In the genomic region with DNA sequence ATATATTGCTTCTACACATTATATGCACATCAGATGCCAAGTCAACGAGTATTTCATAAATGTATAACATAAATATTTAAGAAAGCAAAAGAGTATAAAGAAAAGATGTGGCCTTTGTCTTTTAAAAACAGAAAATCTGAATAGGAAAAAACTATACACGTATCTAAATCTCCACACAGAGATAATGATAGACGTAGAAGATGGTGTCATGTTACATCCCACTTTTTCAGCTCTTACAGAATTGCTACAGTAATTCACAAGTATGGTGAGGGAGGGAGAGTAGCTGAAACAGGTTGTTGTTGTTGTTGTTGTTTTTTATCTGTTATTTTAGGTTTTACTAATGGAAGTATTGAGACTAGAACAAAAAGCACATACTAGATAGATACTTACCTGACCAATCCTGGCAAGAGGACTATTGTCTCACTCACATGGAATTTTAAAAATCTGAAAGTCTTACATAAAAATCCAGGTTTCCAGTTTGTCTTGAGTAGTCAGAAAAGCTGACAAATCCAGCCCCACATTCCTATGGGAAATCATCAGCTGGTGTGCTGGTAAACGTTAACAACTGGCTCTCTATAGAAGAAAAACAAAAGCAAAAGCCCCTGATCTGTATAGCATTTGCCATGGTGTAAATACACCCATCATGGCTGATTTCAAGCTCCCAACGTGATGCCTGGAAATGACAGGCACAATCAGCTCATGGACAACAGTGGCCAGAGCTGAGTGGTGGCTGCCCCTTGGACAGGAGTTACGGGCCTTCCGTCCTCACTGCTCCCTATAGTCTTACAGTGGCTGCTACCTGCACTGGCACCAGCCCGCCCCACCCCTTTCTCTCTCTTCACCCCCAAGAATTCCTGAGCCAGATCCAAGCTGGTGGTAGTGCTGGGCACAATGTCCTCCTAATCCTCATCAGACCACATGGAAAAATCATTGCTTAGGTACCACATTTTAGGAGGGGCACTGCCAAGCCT, we compare ENCODE assay signal across 14 cellular contexts. TPM values are rescaled to one million over a fixed set of nuclear protein-coding genes. Genes with fewer than 3 reads are reported as not detected.
DNase-seq lines count a peak whose midpoint lies in the region; ATAC-seq, FAIRE-seq and TF ChIP-seq lines count a peak whose summit lies in the region.
"Had no signal": no experiment of that assay in that cellular context is flagged by ENCODE, and none has a peak within 500 bp of the region (broad histone marks: within the 10 kb centered on the region; RNA-seq: fewer than 3 reads in every experiment).

No MANE protein-coding gene starts in this region.

- POLR2A ChIA-PET in A673 (lab: Charles Lee; ENCODE audit: low non-redundant PET): no interaction called here
- POLR2A ChIA-PET in IMR-90 (lab: Charles Lee; ENCODE audit: unreplicated experiment): no interaction called here

- dilution Hi-C loops in IMR-90 (cut with HindIII; ENCODE audit: low sequenced_read_pairs, unreplicated experiment): no loop called here
- dilution Hi-C loops in keratinocyte (cut with MboI; ENCODE audit: extremely low pct_ligation_motif_present, low sequenced_read_pairs): no loop called here

- H2AK9ac ChIP-seq in IMR-90 (replicated peaks; ENCODE audit: low read depth, low read length, poor library complexity): no peak overlapping the region

- H2BK20ac ChIP-seq in IMR-90 (ENCODE audit: low read depth, low read length): no peak overlapping the region

- BruUV-seq in A673 (replicated peaks; lab: Mats Ljungman, UMichigan) (no TSS peak), IMR-90 (replicated peaks; lab: Mats Ljungman, UMichigan) (no TSS peak), Calu3 (replicated peaks; lab: Mats Ljungman, UMichigan) (no TSS peak)

- peaks cover 17% of the 10 kb centered on the region for H3K4me1 ChIP-seq in A673 (ENCODE audit: insufficient read depth, low read length, poor library complexity, severe bottlenecking)
- peaks cover 6% of the 10 kb centered on the region for H3K4me1 ChIP-seq in IMR-90 (ENCODE audit: control insufficient read depth, insufficient read depth, low read length)
- H3K4me1 ChIP-seq in keratinocyte (ENCODE audit: control insufficient read depth, extremely low read depth, insufficient read depth, low read length): peaks cover 15% of the 10 kb centered on the region
- H3K4me1 ChIP-seq in esophagus muscularis mucosa: peaks cover 0 to 27% (median 17%) of the 10 kb centered on the region in 4 donors
- H3K4me1 ChIP-seq: BLaER1, right lobe of liver had no signal

- H3K23ac ChIP-seq in IMR-90 (ENCODE audit: low read depth, low read length): no peak overlapping the region

- H3K4ac ChIP-seq in IMR-90 (ENCODE audit: low read depth, low read length): no peak overlapping the region

- peak overlapping the region; percentile 60 for H3K4me2 ChIP-seq in IMR-90 (ENCODE audit: low read depth, low read length)
- H3K4me2 ChIP-seq in keratinocyte (ENCODE audit: control insufficient read depth, extremely low read depth, insufficient read depth, low read depth, low read length): peak overlapping the region; percentile 30
- H3K4me2 ChIP-seq: BLaER1 had no signal

- no peak overlapping the region for H2BK15ac ChIP-seq in IMR-90 (ENCODE audit: low read depth, low read length)

- H4K8ac ChIP-seq in IMR-90 (ENCODE audit: low read depth in 2 of 2, low read length in 2 of 2): no peak overlapping the region

- H3K27me3 ChIP-seq in A673 (replicated peaks; ENCODE audit: insufficient read depth, low read depth, low read length, poor library complexity): no peaks in the 10 kb centered on the region
- H3K27me3 ChIP-seq in IMR-90 (ENCODE audit: control insufficient read depth, insufficient read depth, low read length): no peaks in the 10 kb centered on the region
- H3K27me3 ChIP-seq in keratinocyte (ENCODE audit: control insufficient read depth, extremely low read depth, insufficient read depth, low read length): no peaks in the 10 kb centered on the region
- H3K27me3 ChIP-seq in esophagus muscularis mucosa: no peaks in the 10 kb centered on the region
- H3K27me3 ChIP-seq: BLaER1, dorsolateral prefrontal cortex, right lobe of liver had no signal

- TF ChIP-seq CTCF in A673 (conservative IDR thresholded peaks at IDR 0.05; ENCODE audit: low read depth, low read length) (no peak), IMR-90 (conservative IDR thresholded peaks at IDR 0.05; ENCODE audit: low read depth, low read length) (no peak), astrocyte of the spinal cord (IDR thresholded peaks at IDR 0.05; ENCODE audit: low read depth, low read length) (no peak), keratinocyte (optimal IDR thresholded peaks at IDR 0.05 in 1 of 3, IDR thresholded peaks at IDR 0.05 in 1 of 3, conservative IDR thresholded peaks at IDR 0.05 in 1 of 3; ENCODE audit: extremely low read depth in 1 of 3, insufficient read depth in 2 of 3, low read length in 3 of 3) (no peak), Calu3 (IDR thresholded peaks at IDR 0.05; ENCODE audit: unreplicated experiment) (no peak), esophagus muscularis mucosa (IDR thresholded peaks at IDR 0.05) (no peak)

- no peak for TF ChIP-seq EP300 in esophagus muscularis mucosa (IDR thresholded peaks at IDR 0.05)

- no peak overlapping the region for H3K4me3 ChIP-seq in A673 (ENCODE audit: low read depth, low read length, poor library complexity, severe bottlenecking)
- H3K4me3 ChIP-seq in IMR-90 (ENCODE audit: insufficient read depth, low read depth, low read length): no peak overlapping the region
- no peak overlapping the region for H3K4me3 ChIP-seq in astrocyte of the spinal cord (ENCODE audit: low read depth, low read length)
- no peak overlapping the region for H3K4me3 ChIP-seq in keratinocyte (ENCODE audit: control insufficient read depth in 2 of 3, extremely low read depth in 1 of 3, insufficient read depth in 2 of 3, low read depth in 1 of 3, low read length in 3 of 3)
- H3K4me3 ChIP-seq in esophagus muscularis mucosa: no peak overlapping the region
- H3K4me3 ChIP-seq: BLaER1, dorsolateral prefrontal cortex, right lobe of liver had no signal

- H3K27ac ChIP-seq in A673 (ENCODE audit: low read depth, low read length, poor library complexity, severe bottlenecking) (no peak overlapping the region), IMR-90 (ENCODE audit: insufficient read depth, low read length) (peak overlapping the region; percentile 43; the same call in 1 of the 2 replicates), keratinocyte (ENCODE audit: control insufficient read depth, insufficient read depth, low read length) (peak overlapping the region; percentile 15), esophagus muscularis mucosa (replicated peaks in 1 of 4) (no peak overlapping the region)
- H3K27ac ChIP-seq: BLaER1, dorsolateral prefrontal cortex, right lobe of liver had no signal

- H3K18ac ChIP-seq in IMR-90 (ENCODE audit: low read depth, low read length): peak overlapping the region; percentile 64; the same call in 1 of the 2 replicates

- H4K20me1 ChIP-seq in IMR-90 (ENCODE audit: insufficient read depth, low read length): no peaks in the 10 kb centered on the region
- no peaks in the 10 kb centered on the region for H4K20me1 ChIP-seq in keratinocyte (ENCODE audit: control insufficient read depth, extremely low read depth, insufficient read depth, low read length)
- H4K20me1 ChIP-seq: BLaER1 had no signal

- H3K4me3 Mint-ChIP-seq in Calu3 (ENCODE audit: low read depth, unreplicated experiment): no peak overlapping the region

- no peak for TF ChIP-seq RAD21 in IMR-90 (IDR thresholded peaks at IDR 0.05; ENCODE audit: low read length)

- DNase-seq in A673 (ENCODE audit: low spot score) (peak; percentile 30), IMR-90 (peak; percentile 50), astrocyte of the spinal cord (ENCODE audit: low read depth, low spot score) (peak; percentile 24), keratinocyte (ENCODE audit: low read depth, low spot score) (no peak), Calu3 (no peak), esophagus muscularis mucosa (ENCODE audit: extremely low spot score) (no peak), NCI-H2029 treated with DMSO at 0.1 percent for 48 hours (lab: John Stamatoyannopoulos, UW) (no peak)
- DNase-seq: activated CD4-positive, alpha-beta T cell treated with anti-CD3 and anti-CD28 coated beads, Interleukin-2, amount 50 U/mL, for 4 hours; activated naive CD4-positive, alpha-beta T cell treated with Interleukin-2 at 50 U/mL for 16 hours; dorsolateral prefrontal cortex; KBM-7 had no signal

- H3K79me1 ChIP-seq in IMR-90 (ENCODE audit: low read depth in 1 of 2, low read length in 2 of 2): peaks cover 3 to 9% of the 10 kb centered on the region in 2 experiments; a peak in 2 of 4 replicates

- CTCF ChIA-PET in A673 (lab: Charles Lee) (no interaction called here), IMR-90 (lab: Yijun Ruan, JAX) (no interaction called here), Calu3 (lab: Charles Lee) (interaction anchor here (0.8 kb wide), 1 partner anchor 554 kb away, joined by 3 read pairs; no protein-coding TSS in a partner anchor)

- FAIRE-seq in keratinocyte (lab: Jason Lieb, UNC): peak; percentile 57

- H3K9me3 ChIP-seq in A673 (ENCODE audit: low read depth, low read length, poor library complexity, severe bottlenecking) (no peaks in the 10 kb centered on the region), IMR-90 (ENCODE audit: control insufficient read depth, insufficient read depth, low read length) (no peaks in the 10 kb centered on the region), keratinocyte (ENCODE audit: control insufficient read depth, low read depth, low read length) (no peaks in the 10 kb centered on the region), esophagus muscularis mucosa (no peaks in the 10 kb centered on the region)
- H3K9me3 ChIP-seq: BLaER1, right lobe of liver had no signal

- peaks cover 8% of the 10 kb centered on the region; the same call in 1 of the 2 replicates for H3K9me1 ChIP-seq in IMR-90 (ENCODE audit: insufficient read depth, low read length)
- peaks cover 4% of the 10 kb centered on the region for H3K9me1 ChIP-seq in keratinocyte (ENCODE audit: control insufficient read depth, extremely low read depth, insufficient read depth, low read length)

- H3K4me1 Mint-ChIP-seq in Calu3 (ENCODE audit: low read depth, unreplicated experiment): peaks cover 11% of the 10 kb centered on the region

- no peaks in the 10 kb centered on the region for H3K9me3 Mint-ChIP-seq in Calu3 (ENCODE audit: low read depth, unreplicated experiment)

- H3K14ac ChIP-seq in IMR-90 (replicated peaks; ENCODE audit: low read depth, low read length): no peak overlapping the region; the same call in 1 of the 2 replicates

- WGBS in IMR-90 (ENCODE audit: extremely low coverage in 2 of 2, insufficient read length in 1 of 2), 2 experiments: 50% methylated on average over 1 of the region's 8 CpGs; no CpG with 5 or more reads in 1 of the 2 experiments
- WGBS in esophagus muscularis mucosa: 67% methylated on average over 8 of the region's 8 CpGs

- H3K27ac Mint-ChIP-seq in Calu3 (ENCODE audit: unreplicated experiment): no peak overlapping the region

- H3K36me3 ChIP-seq in A673 (ENCODE audit: insufficient read depth, low read length, poor library complexity, severe bottlenecking) (no peaks in the 10 kb centered on the region), IMR-90 (ENCODE audit: control insufficient read depth, insufficient read depth, low read length) (peaks cover 1% of the 10 kb centered on the region; the same call in 1 of the 2 replicates), keratinocyte (ENCODE audit: control insufficient read depth in 2 of 2, extremely low read depth in 1 of 2, insufficient read depth in 2 of 2, low read length in 2 of 2) (peaks cover 5 to 15% of the 10 kb centered on the region in 2 experiments), esophagus muscularis mucosa (peaks cover 0 to 14% (median 0%) of the 10 kb centered on the region in 4 donors)
- H3K36me3 ChIP-seq: BLaER1, right lobe of liver had no signal

- H4K5ac ChIP-seq in IMR-90 (ENCODE audit: low read depth, low read length): no peak overlapping the region

- H3K79me2 ChIP-seq in keratinocyte (ENCODE audit: control insufficient read depth, insufficient read depth, low read length): peaks cover 64% of the 10 kb centered on the region

- ATAC-seq in IMR-90 (ENCODE audit: low read depth) (peak; percentile 21), GM18867 (IDR thresholded peaks at IDR 0.05; ENCODE audit: unreplicated experiment) (no peak)
- ATAC-seq: right lobe of liver had no signal

- H2BK120ac ChIP-seq in IMR-90 (ENCODE audit: low read depth, low read length): no peak overlapping the region

- H2AFZ ChIP-seq in IMR-90 (replicated peaks; ENCODE audit: low read length, poor library complexity): no peak overlapping the region
- H2AFZ ChIP-seq in keratinocyte (ENCODE audit: control insufficient read depth, low read length): no peak overlapping the region

- TF ChIP-seq POLR2A in IMR-90 (IDR thresholded peaks at IDR 0.05; ENCODE audit: low read depth, low read length) (no peak), esophagus muscularis mucosa (IDR thresholded peaks at IDR 0.05; ENCODE audit: low read depth) (no peak)

- no peak overlapping the region for H2BK5ac ChIP-seq in IMR-90 (ENCODE audit: low read depth, low read length, poor library complexity, severe bottlenecking)

- no peak overlapping the region for H4K91ac ChIP-seq in IMR-90 (ENCODE audit: insufficient read depth, low read depth, low read length)

- intact Hi-C loops in A673 (cut with micrococcal nuclease; ENCODE audit: unreplicated experiment) (no loop called here), IMR-90 (cut with micrococcal nuclease) (loop anchor here (5.0 kb wide), 1 partner anchor 56 kb away; no protein-coding TSS in a partner anchor), Calu3 (cut with micrococcal nuclease; ENCODE audit: unreplicated experiment) (no loop called here), esophagus muscularis mucosa (cut with DNase I) (no loop called here)

- H3K56ac ChIP-seq in IMR-90 (ENCODE audit: extremely low read depth, insufficient read depth, low read length): no peak overlapping the region

- H2AK5ac ChIP-seq in IMR-90 (ENCODE audit: low read depth, low read length): peak overlapping the region; percentile 33; the same call in 1 of the 2 replicates

- in situ Hi-C loops in IMR-90 (cut with MboI; ENCODE audit: low sequenced_read_pairs) (no loop called here), astrocyte of the spinal cord (cut with HindIII; ENCODE audit: low sequenced_read_pairs) (no loop called here)

- no peak overlapping the region for H3K9ac ChIP-seq in IMR-90 (ENCODE audit: low read depth, low read length)
- H3K9ac ChIP-seq in keratinocyte (ENCODE audit: control insufficient read depth, extremely low read depth, insufficient read depth, low read length): no peak overlapping the region
- H3K9ac ChIP-seq: BLaER1 had no signal

- H3K36me3 Mint-ChIP-seq in Calu3 (ENCODE audit: insufficient read depth, unreplicated experiment): no peaks in the 10 kb centered on the region

- H3K27me3 Mint-ChIP-seq in Calu3 (ENCODE audit: unreplicated experiment): no peaks in the 10 kb centered on the region

RNA-seq across cellular contexts. Expression of a gene that starts 47.4 kb away (rescaled TPM):
- total RNA-seq in A673 (2021): 41.2 and 41.4 TPM in 2 replicates
- total RNA-seq in IMR-90 (2012; rRNA removed): 26.2 and 34.2 TPM in 2 replicates
- polyA plus RNA-seq in IMR-90 (2012; rRNA removed): 35.4 and 45.8 TPM in 2 replicates
- polyA plus RNA-seq in IMR-90 (2012; cell fraction: cytosol; rRNA removed): 36.0 and 50.5 TPM in 2 replicates
- 72.1 and 93.1 TPM in 2 replicates for polyA plus RNA-seq in IMR-90 (2012; cell fraction: nucleus; rRNA removed; ENCODE audit: low replicate concordance)
- 28.5 to 51.6 TPM (median 32.6 TPM) in 3 replicates for polyA plus RNA-seq in keratinocyte
- 25.2 TPM for polyA plus RNA-seq in keratinocyte (2011; ENCODE audit: low read depth)
- polyA plus RNA-seq in keratinocyte (2011; cell fraction: cytosol; rRNA removed): 30.9 and 43.1 TPM in 2 replicates
- 46.0 and 73.6 TPM in 2 replicates for polyA plus RNA-seq in keratinocyte (2011; cell fraction: nucleus; rRNA removed)
- polyA plus RNA-seq in keratinocyte (2012; ENCODE audit: low replicate concordance): 21.2 and 26.3 TPM in 2 replicates
- polyA minus RNA-seq in keratinocyte: 27.6 to 36.2 TPM (median 28.9 TPM) in 3 replicates
- polyA minus RNA-seq in keratinocyte (2011; cell fraction: cytosol; rRNA and poly(A)+ RNA removed): 58.3 TPM
- polyA minus RNA-seq in keratinocyte (2011; cell fraction: nucleus; rRNA and poly(A)+ RNA removed): 37.0 and 50.0 TPM in 2 replicates
- 49.1 and 51.3 TPM in 2 replicates for total RNA-seq in Calu3 (2022)
- 100 to 1,000 TPM in 1 of 4 donors, 10 to 100 TPM in 3; 51.5 to 222 (median 80.7) TPM for total RNA-seq in esophagus muscularis mucosa

Comparison
In these comparisons a context has a peak if more than half of its experiments do, and no peak if none do; other contexts are left out.
1. DNase-seq: peak in A673 (single experiment), IMR-90 (single experiment) and astrocyte of the spinal cord (single experiment); none in keratinocyte (single experiment), Calu3 (single experiment), esophagus muscularis mucosa (single experiment) and NCI-H2029 treated with DMSO at 0.1 percent for 48 hours (single experiment).
2. H3K27ac ChIP-seq: peak in IMR-90 (single experiment) and keratinocyte (single experiment); none in A673 (single experiment) and esophagus muscularis mucosa (0 of 4).